Comparison of ENCODE assay signal across 7 cellular contexts in genomic region chr16:83826146-83826913, GRCh38. TPM values are rescaled to one million over a fixed set of nuclear protein-coding genes. Genes with fewer than 3 reads are reported as not detected.
DNase-seq lines count a peak whose midpoint lies in the region; ATAC-seq and TF ChIP-seq lines count a peak whose summit lies in the region.

No MANE protein-coding gene starts in this region.

- no peak overlapping the region for H3K4me3 Mint-ChIP-seq in activated CD8-positive, alpha-beta T cell treated with anti-CD3 and anti-CD28 coated beads for 36 hours
- H3K4me3 Mint-ChIP-seq in memory B cell: no peak overlapping the region

- H3K9me3 ChIP-seq in effector memory CD4-positive, alpha-beta T cell (ENCODE audit: control insufficient read depth, low read length): no peaks in the 10 kb centered on the region

- H3K4me3 ChIP-seq in effector memory CD4-positive, alpha-beta T cell (ENCODE audit: insufficient read depth, low read depth, low read length, poor library complexity, severe bottlenecking): no peak overlapping the region

- H3K36me3 ChIP-seq in effector memory CD4-positive, alpha-beta T cell (ENCODE audit: control insufficient read depth, insufficient read depth, low read length): no peaks in the 10 kb centered on the region

- no peak overlapping the region for H3K27ac ChIP-seq in effector memory CD4-positive, alpha-beta T cell (ENCODE audit: insufficient read depth, low read length, poor library complexity, severe bottlenecking)

- POLR2A ChIA-PET in activated CD8-positive, alpha-beta T cell treated with anti-CD3 and anti-CD28 coated beads for 36 hours (lab: Charles Lee): interaction anchor here (0.6 kb wide), 1 partner anchor 9 kb away, joined by 3 read pairs; no protein-coding TSS in a partner anchor

- H3K4me1 Mint-ChIP-seq in activated CD8-positive, alpha-beta T cell treated with anti-CD3 and anti-CD28 coated beads for 36 hours (ENCODE audit: low read depth): peaks cover 2% of the 10 kb centered on the region
- peaks cover 6% of the 10 kb centered on the region for H3K4me1 Mint-ChIP-seq in memory B cell

- no peak overlapping the region for H3K27ac Mint-ChIP-seq in activated CD8-positive, alpha-beta T cell treated with anti-CD3 and anti-CD28 coated beads for 36 hours
- no peak overlapping the region for H3K27ac Mint-ChIP-seq in memory B cell

- DNase-seq in NCI-H748 treated with DMSO at 0.1 percent for 48 hours (lab: John Stamatoyannopoulos, UW) (peak; percentile 40), memory B cell (ENCODE audit: low spot score in 2 of 2) (peak; percentile 86 to 93)
- DNase-seq in activated CD8-positive, alpha-beta T cell treated with anti-CD3 and anti-CD28 coated beads for 36 hours: peak; percentile 89
- DNase-seq in effector memory CD4-positive, alpha-beta T cell: peak; percentile 37 to 56 (median 47)
- DNase-seq in stimulated activated CD8-positive, alpha-beta memory T cell treated with anti-CD3 and anti-CD28 coated beads, Interleukin-15, amount 100 ng/mL, for 1 hour (ENCODE audit: low read depth): peak; percentile 69

- H3K36me3 Mint-ChIP-seq in activated CD8-positive, alpha-beta T cell treated with anti-CD3 and anti-CD28 coated beads for 36 hours (ENCODE audit: low read depth): no peaks in the 10 kb centered on the region
- H3K36me3 Mint-ChIP-seq in memory B cell: no peaks in the 10 kb centered on the region

- CTCF ChIA-PET in activated CD8-positive, alpha-beta T cell treated with anti-CD3 and anti-CD28 coated beads for 36 hours (lab: Charles Lee): interaction anchor here (0.7 to 2.9 kb wide), 19 partner anchors 9 to 243 kb away, joined by 3 to 20 read pairs (median 4); partner anchors contain the start of gene HSBP1

- ATAC-seq in HG02852 (IDR thresholded peaks at IDR 0.05; ENCODE audit: unreplicated experiment) (peak; percentile 72), memory B cell (ENCODE audit: low read depth) (peak; percentile 91)
- ATAC-seq in activated CD8-positive, alpha-beta T cell treated with anti-CD3 and anti-CD28 coated beads for 36 hours: peak; percentile 94

- H3K9me3 Mint-ChIP-seq in activated CD8-positive, alpha-beta T cell treated with anti-CD3 and anti-CD28 coated beads for 36 hours: no peaks in the 10 kb centered on the region
- H3K9me3 Mint-ChIP-seq in memory B cell: no peaks in the 10 kb centered on the region

- intact Hi-C loops in activated CD8-positive, alpha-beta T cell treated with anti-CD3 and anti-CD28 coated beads for 36 hours (cut with micrococcal nuclease): no loop called here

- peak; percentile 94 for TF ChIP-seq CTCF in GM12873 (IDR thresholded peaks at IDR 0.05; ENCODE audit: insufficient read depth, low read depth, low read length, missing control alignments)
- TF ChIP-seq CTCF in activated CD8-positive, alpha-beta T cell treated with anti-CD3 and anti-CD28 coated beads for 36 hours (IDR thresholded peaks at IDR 0.05): peak; percentile 86

- H3K4me1 ChIP-seq in effector memory CD4-positive, alpha-beta T cell (ENCODE audit: control insufficient read depth, insufficient read depth, low read length, poor library complexity, severe bottlenecking): no peaks in the 10 kb centered on the region

- peaks cover 2% of the 10 kb centered on the region for H3K27me3 Mint-ChIP-seq in activated CD8-positive, alpha-beta T cell treated with anti-CD3 and anti-CD28 coated beads for 36 hours
- H3K27me3 Mint-ChIP-seq in memory B cell: peaks cover 3% of the 10 kb centered on the region

- no peaks in the 10 kb centered on the region for H3K27me3 ChIP-seq in effector memory CD4-positive, alpha-beta T cell (replicated peaks; ENCODE audit: control insufficient read depth, insufficient read depth, low read length, poor library complexity, severe bottlenecking)

RNA-seq across cellular contexts. Expression of gene HSBP1, which starts 18.6 kb away (rescaled TPM):
- total RNA-seq in activated CD8-positive, alpha-beta T cell treated with anti-CD3 and anti-CD28 coated beads for 36 hours: 10 to 100 TPM; 68.2 to 71.8 TPM
